8 cellular contexts compared by ENCODE assay signal in the genomic region with DNA sequence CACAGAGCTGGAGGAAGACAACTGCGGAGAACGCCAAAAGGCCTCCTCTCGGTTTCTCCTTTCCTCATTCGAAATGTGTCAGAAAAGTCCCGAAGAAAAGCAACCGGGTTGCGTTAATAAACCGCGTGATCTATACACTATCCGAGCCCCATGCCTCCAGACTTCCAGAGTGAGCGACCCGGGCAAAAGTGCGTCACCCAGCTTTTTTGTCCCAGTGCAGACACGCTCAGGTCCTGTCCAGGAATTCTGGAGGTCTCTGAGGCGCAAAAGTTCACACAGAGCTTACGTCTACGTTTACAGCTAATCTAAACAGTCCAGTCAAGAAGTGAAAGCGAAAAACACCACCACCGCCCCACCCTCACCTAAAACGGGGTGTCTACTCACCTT. TPM values are rescaled to one million over a fixed set of nuclear protein-coding genes. Genes with fewer than 3 reads are reported as not detected.
DNase-seq lines count a peak whose midpoint lies in the region; ATAC-seq and TF ChIP-seq lines count a peak whose summit lies in the region.

No MANE protein-coding gene starts in this region.

- peak; percentile 63 for TF ChIP-seq POLR2A in IMR-90 (IDR thresholded peaks at IDR 0.05; ENCODE audit: low read depth, low read length)

- H3K36me3 ChIP-seq in IMR-90 (ENCODE audit: control insufficient read depth, insufficient read depth, low read length) (0 out of 2 replicates have a peak, but pooled peaks cover 1% of the 10 kb centered on the region), adipocyte (ENCODE audit: control insufficient read depth, insufficient read depth, low read length, severe bottlenecking) (peaks cover 18% of the 10 kb centered on the region)

- H2AFZ ChIP-seq in IMR-90 (replicated peaks; ENCODE audit: low read length, poor library complexity), result peak overlapping the region; percentile 89

- H3K4me2 ChIP-seq in IMR-90 (ENCODE audit: low read depth, low read length), result peak overlapping the region; percentile 97

- H3K9me3 ChIP-seq in IMR-90 (ENCODE audit: control insufficient read depth, insufficient read depth, low read length) (no peaks in the 10 kb centered on the region), adipocyte (ENCODE audit: control insufficient read depth, low read length) (no peaks in the 10 kb centered on the region), right cardiac atrium (ENCODE audit: control insufficient read depth, low read length) (no peaks in the 10 kb centered on the region)

- no peak for TF ChIP-seq RAD21 in IMR-90 (IDR thresholded peaks at IDR 0.05; ENCODE audit: low read length)

- DNase-seq in NCI-H146 (lab: John Stamatoyannopoulos, UW) (peak; percentile 58), NCI-H146 treated with DMSO at 0.1 percent for 48 hours (lab: John Stamatoyannopoulos, UW; ENCODE audit: unreplicated experiment) (no peak), IMR-90 (peak; percentile 62), adipocyte (ENCODE audit: low read depth) (peak; percentile 74), right cardiac atrium (peak in 2 of 3 donors; percentile 39 to 62), skeletal muscle cell (ENCODE audit: low read depth) (peak; percentile 1), NCI-H187 (lab: John Stamatoyannopoulos, UW) (no peak)

- no peaks in the 10 kb centered on the region for H3K27me3 ChIP-seq in IMR-90 (ENCODE audit: control insufficient read depth, insufficient read depth, low read length)
- no peaks in the 10 kb centered on the region for H3K27me3 ChIP-seq in adipocyte (replicated peaks; ENCODE audit: control insufficient read depth, insufficient read depth, low read length)
- no peaks in the 10 kb centered on the region for H3K27me3 ChIP-seq in right cardiac atrium (ENCODE audit: control insufficient read depth, insufficient read depth)

- H3K9ac ChIP-seq in IMR-90 (ENCODE audit: low read depth, low read length) (peak overlapping the region; percentile 89), adipocyte (ENCODE audit: low read length) (peak overlapping the region; percentile 97)

- POLR2A ChIA-PET in IMR-90 (lab: Charles Lee; ENCODE audit: unreplicated experiment), result interaction anchor here (0.6 kb wide), 1 partner anchor 958 kb away, joined by 3 read pairs; no protein-coding TSS in a partner anchor

- dilution Hi-C loops in IMR-90 (cut with HindIII; ENCODE audit: low sequenced_read_pairs, unreplicated experiment), result no loop called here

- peak overlapping the region; percentile 94 for H3K56ac ChIP-seq in IMR-90 (ENCODE audit: extremely low read depth, insufficient read depth, low read length)

- H3K79me1 ChIP-seq in IMR-90 (ENCODE audit: low read depth in 1 of 2, low read length in 2 of 2), result peaks cover 14 to 35% of the 10 kb centered on the region in 2 experiments

- H2AK9ac ChIP-seq in IMR-90 (replicated peaks; ENCODE audit: low read depth, low read length, poor library complexity), result peak overlapping the region; percentile 97

- CTCF ChIA-PET in IMR-90 (lab: Yijun Ruan, JAX), result interaction anchor here (0.7 to 0.9 kb wide), 2 partner anchors 19 to 198 kb away, joined by 3 read pairs; no protein-coding TSS in a partner anchor

- WGBS in IMR-90 (ENCODE audit: extremely low coverage in 2 of 2, insufficient read length in 1 of 2), 2 experiments, result 0% methylated on average over 6 of the region's 20 CpGs; no CpG with 5 or more reads in 1 of the 2 experiments
- WGBS in right cardiac atrium, result under 1% methylated on average over 20 of the region's 20 CpGs

- H3K9me1 ChIP-seq in IMR-90 (ENCODE audit: insufficient read depth, low read length), result no peaks in the 10 kb centered on the region

- peak overlapping the region; percentile 76 for H3K18ac ChIP-seq in IMR-90 (ENCODE audit: low read depth, low read length)

- intact Hi-C loops in IMR-90 (cut with micrococcal nuclease), result loop anchor here (5.0 kb wide), 1 partner anchor 221 kb away; a partner anchor contains a TSS
- intact Hi-C loops in right cardiac atrium (cut with DNase I), result no loop called here

- BruUV-seq in IMR-90 (replicated peaks; lab: Mats Ljungman, UMichigan), result no TSS peak

- no peak for TF ChIP-seq CTCF in IMR-90 (conservative IDR thresholded peaks at IDR 0.05; ENCODE audit: low read depth, low read length)

- H3K4me1 ChIP-seq in IMR-90 (ENCODE audit: control insufficient read depth, insufficient read depth, low read length) (no peaks in the 10 kb centered on the region; the same call in 1 of the 2 replicates), adipocyte (ENCODE audit: control insufficient read depth, insufficient read depth, low read length) (peaks cover 7% of the 10 kb centered on the region), right cardiac atrium (ENCODE audit: control insufficient read depth, insufficient read depth, low read length) (peaks cover 3% of the 10 kb centered on the region)

- H4K91ac ChIP-seq in IMR-90 (ENCODE audit: insufficient read depth, low read depth, low read length), result peak overlapping the region; percentile 91

- peak overlapping the region; percentile 21 for H2BK120ac ChIP-seq in IMR-90 (ENCODE audit: low read depth, low read length)

- peak overlapping the region; percentile 86 for H2AK5ac ChIP-seq in IMR-90 (ENCODE audit: low read depth, low read length)

- H2BK5ac ChIP-seq in IMR-90 (ENCODE audit: low read depth, low read length, poor library complexity, severe bottlenecking), result peak overlapping the region; percentile 87

- in situ Hi-C loops in IMR-90 (cut with MboI; ENCODE audit: low sequenced_read_pairs), result no loop called here

- H4K5ac ChIP-seq in IMR-90 (ENCODE audit: low read depth, low read length), result peak overlapping the region; percentile 93

- peak overlapping the region; percentile 87 for H3K4ac ChIP-seq in IMR-90 (ENCODE audit: low read depth, low read length)

- peak overlapping the region; percentile 75 for H3K4me3 ChIP-seq in IMR-90 (ENCODE audit: insufficient read depth, low read depth, low read length)
- H3K4me3 ChIP-seq in adipocyte (ENCODE audit: low read length), result peak overlapping the region; percentile 99
- H3K4me3 ChIP-seq in right cardiac atrium (ENCODE audit: low read length), result peak overlapping the region; percentile 60
- peak overlapping the region; percentile 95 for H3K4me3 ChIP-seq in skeletal muscle cell (ENCODE audit: low read depth, low read length)

- H3K14ac ChIP-seq in IMR-90 (replicated peaks; ENCODE audit: low read depth, low read length), result peak overlapping the region; percentile 90

- ATAC-seq in GM21723 (IDR thresholded peaks at IDR 0.05; ENCODE audit: unreplicated experiment) (peak; percentile 84), IMR-90 (ENCODE audit: low read depth) (peak; percentile 53), right cardiac atrium (peak; percentile 60 to 72)

- H4K20me1 ChIP-seq in IMR-90 (ENCODE audit: insufficient read depth, low read length), result peaks cover 6% of the 10 kb centered on the region; the same call in 1 of the 2 replicates

- H3K27ac ChIP-seq in IMR-90 (ENCODE audit: insufficient read depth, low read length) (peak overlapping the region; percentile 80), right cardiac atrium (ENCODE audit: low read length) (peak overlapping the region; percentile 78)

- peak overlapping the region; percentile 80 to 99 for H4K8ac ChIP-seq in IMR-90 (ENCODE audit: low read depth in 2 of 2, low read length in 2 of 2)

- peak overlapping the region; percentile 96 for H3K23ac ChIP-seq in IMR-90 (ENCODE audit: low read depth, low read length)

- 0 out of 3 replicates have a peak overlapping the region, but pooled peaks have one; percentile 41 for H2BK15ac ChIP-seq in IMR-90 (ENCODE audit: low read depth, low read length)

- no peak overlapping the region for H2BK20ac ChIP-seq in IMR-90 (ENCODE audit: low read depth, low read length)

TF ChIP-seq in IMR-90, 13 proteins besides CTCF, POLR2A, EP300 and RAD21:
- TF ChIP-seq, protein P1, sequence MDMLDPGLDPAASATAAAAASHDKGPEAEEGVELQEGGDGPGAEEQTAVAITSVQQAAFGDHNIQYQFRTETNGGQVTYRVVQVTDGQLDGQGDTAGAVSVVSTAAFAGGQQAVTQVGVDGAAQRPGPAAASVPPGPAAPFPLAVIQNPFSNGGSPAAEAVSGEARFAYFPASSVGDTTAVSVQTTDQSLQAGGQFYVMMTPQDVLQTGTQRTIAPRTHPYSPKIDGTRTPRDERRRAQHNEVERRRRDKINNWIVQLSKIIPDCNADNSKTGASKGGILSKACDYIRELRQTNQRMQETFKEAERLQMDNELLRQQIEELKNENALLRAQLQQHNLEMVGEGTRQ (IDR thresholded peaks at IDR 0.05; ENCODE audit: low read depth, low read length), result no peak
- no peak for TF ChIP-seq SMC3 (IDR thresholded peaks at IDR 0.05; ENCODE audit: low read depth, low read length)
- peak; percentile 56; the same call in 1 of the 2 replicates for TF ChIP-seq MXI1 (IDR thresholded peaks at IDR 0.05; ENCODE audit: borderline replicate concordance, low read depth, low read length)
- TF ChIP-seq CEBPB (IDR thresholded peaks at IDR 0.05; ENCODE audit: low read depth, low read length), result no peak
- TF ChIP-seq, protein P2, sequence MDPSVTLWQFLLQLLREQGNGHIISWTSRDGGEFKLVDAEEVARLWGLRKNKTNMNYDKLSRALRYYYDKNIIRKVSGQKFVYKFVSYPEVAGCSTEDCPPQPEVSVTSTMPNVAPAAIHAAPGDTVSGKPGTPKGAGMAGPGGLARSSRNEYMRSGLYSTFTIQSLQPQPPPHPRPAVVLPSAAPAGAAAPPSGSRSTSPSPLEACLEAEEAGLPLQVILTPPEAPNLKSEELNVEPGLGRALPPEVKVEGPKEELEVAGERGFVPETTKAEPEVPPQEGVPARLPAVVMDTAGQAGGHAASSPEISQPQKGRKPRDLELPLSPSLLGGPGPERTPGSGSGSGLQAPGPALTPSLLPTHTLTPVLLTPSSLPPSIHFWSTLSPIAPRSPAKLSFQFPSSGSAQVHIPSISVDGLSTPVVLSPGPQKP (IDR thresholded peaks at IDR 0.05; ENCODE audit: borderline replicate concordance, low read depth, low read length), result no peak

RNA-seq across cellular contexts. Expression of a gene that starts 0.4 kb away (rescaled TPM):
- total RNA-seq in IMR-90 (2012; rRNA removed) (34.6 and 66.7 TPM in 2 replicates), right cardiac atrium (100 to 1,000 TPM; 150 to 180 (median 156) TPM)
- polyA plus RNA-seq in IMR-90 (2012; rRNA removed) (22.6 and 28.7 TPM in 2 replicates), right cardiac atrium (63.2 TPM)
- polyA plus RNA-seq in IMR-90 (2012; cell fraction: cytosol; rRNA removed), result 1.2 and 1.4 TPM in 2 replicates
- 7.5 and 85.4 TPM in 2 replicates for polyA plus RNA-seq in IMR-90 (2012; cell fraction: nucleus; rRNA removed; ENCODE audit: low replicate concordance)

RNA-seq across cellular contexts. Expression of a gene that starts 48.0 kb away (rescaled TPM):
- 20.1 and 26.7 TPM in 2 replicates for total RNA-seq in IMR-90 (2012; rRNA removed)
- 5.0 and 6.2 TPM in 2 replicates for polyA plus RNA-seq in IMR-90 (2012; rRNA removed)
- 0.56 and 0.86 TPM in 2 replicates for polyA plus RNA-seq in IMR-90 (2012; cell fraction: cytosol; rRNA removed)
- polyA plus RNA-seq in IMR-90 (2012; cell fraction: nucleus; rRNA removed; ENCODE audit: low replicate concordance), result 0.81 and 8.1 TPM in 2 replicates
- total RNA-seq in right cardiac atrium, result 10 to 100 TPM; 22.3 to 30.7 (median 27.3) TPM
- 5.5 TPM for polyA plus RNA-seq in right cardiac atrium

Comparison
In these comparisons a context has a peak if more than half of its experiments do, and no peak if none do; other contexts are left out.
1. DNase-seq: peak in NCI-H146 (single experiment), IMR-90 (single experiment), adipocyte (single experiment), right cardiac atrium (2 of 3) and skeletal muscle cell (single experiment); none in NCI-H146 treated with DMSO at 0.1 percent for 48 hours (single experiment) and NCI-H187 (0 of 2).
2. Peak in every context shown above with its lines, with median percentiles within 50 percentile points of each other: ATAC-seq and H3K4me3 ChIP-seq.